Comparison of ENCODE assay signal across 8 cellular contexts in the genomic region with DNA sequence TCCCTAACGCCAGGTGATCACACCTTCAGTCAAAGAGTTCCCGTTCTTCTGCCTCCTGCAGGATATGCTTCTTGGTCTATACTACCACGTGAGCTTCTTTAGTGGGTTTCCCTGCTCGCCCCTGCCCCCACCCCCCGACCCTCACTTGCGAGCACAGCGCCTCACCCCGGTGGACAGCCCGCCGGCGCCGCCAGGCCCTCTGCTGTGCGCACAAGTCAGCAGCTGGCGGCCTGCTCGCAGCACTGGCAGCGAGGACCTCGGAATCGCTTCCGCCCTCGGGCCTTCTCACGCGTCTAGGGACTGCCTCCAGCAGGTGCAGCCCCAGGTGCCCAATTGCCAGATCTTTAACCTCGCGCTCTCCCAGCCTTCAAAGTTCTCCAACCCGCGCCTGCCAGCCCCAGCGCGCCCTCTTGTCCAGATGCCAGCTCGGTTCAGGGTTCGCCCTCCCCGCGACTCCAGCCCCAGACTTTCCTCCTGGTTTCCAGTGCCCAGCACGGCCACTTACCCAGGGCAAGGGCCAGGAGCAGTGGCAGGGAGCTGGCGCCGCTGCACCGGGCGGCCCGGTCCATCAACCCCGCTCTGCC. TPM values are rescaled to one million over a fixed set of nuclear protein-coding genes. Genes with fewer than 3 reads are reported as not detected.
DNase-seq lines count a peak whose midpoint lies in the region; ATAC-seq lines count a peak whose summit lies in the region.

No MANE protein-coding gene starts in this region.

- no peaks in the 10 kb centered on the region for H3K4me1 ChIP-seq in esophagus (ENCODE audit: control insufficient read depth in 2 of 2, insufficient read depth in 2 of 2, low read length in 1 of 2)

- no peaks in the 10 kb centered on the region for H3K36me3 ChIP-seq in esophagus (ENCODE audit: control insufficient read depth in 2 of 2, insufficient read depth in 2 of 2, low read length in 1 of 2)

- peak overlapping the region; percentile 86 to 91 for H3K27ac ChIP-seq in esophagus (ENCODE audit: low read depth in 2 of 2, low read length in 1 of 2)

- no peaks in the 10 kb centered on the region for H3K27me3 ChIP-seq in esophagus (ENCODE audit: control insufficient read depth in 1 of 2, insufficient read depth in 2 of 2, low read length in 2 of 2)

- H3K4me3 ChIP-seq in esophagus (ENCODE audit: low read depth in 1 of 2, low read length in 2 of 2): peak overlapping the region; percentile 57 to 90

- peak; percentile 84 for DNase-seq in D341Med (ENCODE audit: low spot score)
- peak; percentile 83 for DNase-seq in RPMI8226
- peak; percentile 68 for DNase-seq in mucosa of gallbladder (ENCODE audit: low spot score)
- no peak for DNase-seq in GM19240 (ENCODE audit: insufficient read length, low spot score)
- DNase-seq in inferior parietal cortex (ENCODE audit: extremely low spot score): no peak

- ATAC-seq in HG03159 (IDR thresholded peaks at IDR 0.05; ENCODE audit: unreplicated experiment) (peak; percentile 55), GM18870 (IDR thresholded peaks at IDR 0.05; ENCODE audit: unreplicated experiment) (no peak)

- H3K9me3 ChIP-seq in esophagus (ENCODE audit: control insufficient read depth in 2 of 2, insufficient read depth in 1 of 2, low read depth in 1 of 2, low read length in 1 of 2): no peaks in the 10 kb centered on the region

- WGBS in esophagus, 2 donors: 2% methylated on average over 39 of the region's 39 CpGs

RNA-seq across cellular contexts. Expression of a gene that starts 0.5 kb away (rescaled TPM):
- 1 to 10 TPM; 4.1 to 4.2 TPM for polyA plus RNA-seq in esophagus
- 10.3 TPM for total RNA-seq in mucosa of gallbladder

Comparison
In these comparisons a context has a peak if more than half of its experiments do, and no peak if none do; other contexts are left out.
1. DNase-seq: peak in D341Med (single experiment), RPMI8226 (single experiment) and mucosa of gallbladder (single experiment); none in GM19240 (single experiment) and inferior parietal cortex (single experiment).